ENCODE assay signal across 1 cellular context in the genomic region with DNA sequence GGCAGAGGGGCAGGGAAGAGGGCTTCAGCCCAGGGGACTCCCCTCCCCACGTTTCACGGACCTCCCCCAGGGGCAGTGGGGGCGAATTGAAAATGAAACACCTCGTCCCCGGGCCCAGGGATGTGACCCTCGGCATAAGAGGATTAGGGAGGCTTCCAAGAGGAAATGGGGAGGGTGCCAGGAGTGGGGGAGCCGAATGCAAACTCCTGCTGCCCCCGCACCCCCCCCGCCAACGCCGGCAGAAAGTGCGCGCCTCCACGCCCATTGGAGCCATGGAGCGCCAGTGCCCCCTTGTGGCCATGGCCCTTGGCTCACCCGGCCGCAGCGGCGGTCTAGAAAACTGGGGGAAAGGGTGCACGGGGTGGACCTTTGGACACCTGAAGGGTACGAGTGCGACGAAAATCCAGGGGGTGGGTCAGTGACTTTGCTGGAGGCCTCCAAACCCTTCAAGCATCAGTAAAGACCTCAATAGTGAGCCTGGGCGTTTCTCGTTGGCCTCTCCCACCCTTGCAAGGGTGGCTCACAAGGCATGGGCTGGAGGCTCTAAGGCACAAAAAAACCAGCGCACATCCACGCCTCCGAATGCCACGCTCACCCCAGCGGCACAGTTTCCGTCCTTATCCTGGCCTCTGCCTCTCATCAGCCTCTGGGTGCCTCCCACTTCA.
TF ChIP-seq lines count a peak whose summit lies in the region.

No MANE protein-coding gene starts in this region.

TF ChIP-seq in HEK293, 187 proteins besides CTCF, POLR2A, EP300 and RAD21 (continued from another document):
- no peak for TF ChIP-seq ZNF133 (tag by site-specific recombination; IDR thresholded peaks at IDR 0.05)
- TF ChIP-seq ZFP41 (tag by site-specific recombination; IDR thresholded peaks at IDR 0.05; ENCODE audit: borderline replicate concordance) = no peak
- peak; percentile 52 for TF ChIP-seq KLF9 (tag by site-specific recombination; IDR thresholded peaks at IDR 0.05; ENCODE audit: low read depth)
- TF ChIP-seq, protein P1, sequence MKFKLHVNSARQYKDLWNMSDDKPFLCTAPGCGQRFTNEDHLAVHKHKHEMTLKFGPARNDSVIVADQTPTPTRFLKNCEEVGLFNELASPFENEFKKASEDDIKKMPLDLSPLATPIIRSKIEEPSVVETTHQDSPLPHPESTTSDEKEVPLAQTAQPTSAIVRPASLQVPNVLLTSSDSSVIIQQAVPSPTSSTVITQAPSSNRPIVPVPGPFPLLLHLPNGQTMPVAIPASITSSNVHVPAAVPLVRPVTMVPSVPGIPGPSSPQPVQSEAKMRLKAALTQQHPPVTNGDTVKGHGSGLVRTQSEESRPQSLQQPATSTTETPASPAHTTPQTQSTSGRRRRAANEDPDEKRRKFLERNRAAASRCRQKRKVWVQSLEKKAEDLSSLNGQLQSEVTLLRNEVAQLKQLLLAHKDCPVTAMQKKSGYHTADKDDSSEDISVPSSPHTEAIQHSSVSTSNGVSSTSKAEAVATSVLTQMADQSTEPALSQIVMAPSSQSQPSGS (tag by site-specific recombination; IDR thresholded peaks at IDR 0.05; ENCODE audit: low read depth) = no peak
- 0 out of 2 replicates have a peak, but pooled peaks have one; percentile 3 for TF ChIP-seq SP2 (tag by site-specific recombination; IDR thresholded peaks at IDR 0.05)
- TF ChIP-seq ZNF623 (tag by site-specific recombination; IDR thresholded peaks at IDR 0.05) = no peak
- TF ChIP-seq, protein P2, sequence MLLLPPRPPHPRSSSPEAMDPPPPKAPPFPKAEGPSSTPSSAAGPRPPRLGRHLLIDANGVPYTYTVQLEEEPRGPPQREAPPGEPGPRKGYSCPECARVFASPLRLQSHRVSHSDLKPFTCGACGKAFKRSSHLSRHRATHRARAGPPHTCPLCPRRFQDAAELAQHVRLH (tag by site-specific recombination; IDR thresholded peaks at IDR 0.05) = no peak
- no peak for TF ChIP-seq ZNF792 (tag by site-specific recombination; IDR thresholded peaks at IDR 0.05)
- TF ChIP-seq, protein P3, sequence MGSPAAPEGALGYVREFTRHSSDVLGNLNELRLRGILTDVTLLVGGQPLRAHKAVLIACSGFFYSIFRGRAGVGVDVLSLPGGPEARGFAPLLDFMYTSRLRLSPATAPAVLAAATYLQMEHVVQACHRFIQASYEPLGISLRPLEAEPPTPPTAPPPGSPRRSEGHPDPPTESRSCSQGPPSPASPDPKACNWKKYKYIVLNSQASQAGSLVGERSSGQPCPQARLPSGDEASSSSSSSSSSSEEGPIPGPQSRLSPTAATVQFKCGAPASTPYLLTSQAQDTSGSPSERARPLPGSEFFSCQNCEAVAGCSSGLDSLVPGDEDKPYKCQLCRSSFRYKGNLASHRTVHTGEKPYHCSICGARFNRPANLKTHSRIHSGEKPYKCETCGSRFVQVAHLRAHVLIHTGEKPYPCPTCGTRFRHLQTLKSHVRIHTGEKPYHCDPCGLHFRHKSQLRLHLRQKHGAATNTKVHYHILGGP (tag by site-specific recombination; IDR thresholded peaks at IDR 0.05) = no peak
- TF ChIP-seq, protein P4, sequence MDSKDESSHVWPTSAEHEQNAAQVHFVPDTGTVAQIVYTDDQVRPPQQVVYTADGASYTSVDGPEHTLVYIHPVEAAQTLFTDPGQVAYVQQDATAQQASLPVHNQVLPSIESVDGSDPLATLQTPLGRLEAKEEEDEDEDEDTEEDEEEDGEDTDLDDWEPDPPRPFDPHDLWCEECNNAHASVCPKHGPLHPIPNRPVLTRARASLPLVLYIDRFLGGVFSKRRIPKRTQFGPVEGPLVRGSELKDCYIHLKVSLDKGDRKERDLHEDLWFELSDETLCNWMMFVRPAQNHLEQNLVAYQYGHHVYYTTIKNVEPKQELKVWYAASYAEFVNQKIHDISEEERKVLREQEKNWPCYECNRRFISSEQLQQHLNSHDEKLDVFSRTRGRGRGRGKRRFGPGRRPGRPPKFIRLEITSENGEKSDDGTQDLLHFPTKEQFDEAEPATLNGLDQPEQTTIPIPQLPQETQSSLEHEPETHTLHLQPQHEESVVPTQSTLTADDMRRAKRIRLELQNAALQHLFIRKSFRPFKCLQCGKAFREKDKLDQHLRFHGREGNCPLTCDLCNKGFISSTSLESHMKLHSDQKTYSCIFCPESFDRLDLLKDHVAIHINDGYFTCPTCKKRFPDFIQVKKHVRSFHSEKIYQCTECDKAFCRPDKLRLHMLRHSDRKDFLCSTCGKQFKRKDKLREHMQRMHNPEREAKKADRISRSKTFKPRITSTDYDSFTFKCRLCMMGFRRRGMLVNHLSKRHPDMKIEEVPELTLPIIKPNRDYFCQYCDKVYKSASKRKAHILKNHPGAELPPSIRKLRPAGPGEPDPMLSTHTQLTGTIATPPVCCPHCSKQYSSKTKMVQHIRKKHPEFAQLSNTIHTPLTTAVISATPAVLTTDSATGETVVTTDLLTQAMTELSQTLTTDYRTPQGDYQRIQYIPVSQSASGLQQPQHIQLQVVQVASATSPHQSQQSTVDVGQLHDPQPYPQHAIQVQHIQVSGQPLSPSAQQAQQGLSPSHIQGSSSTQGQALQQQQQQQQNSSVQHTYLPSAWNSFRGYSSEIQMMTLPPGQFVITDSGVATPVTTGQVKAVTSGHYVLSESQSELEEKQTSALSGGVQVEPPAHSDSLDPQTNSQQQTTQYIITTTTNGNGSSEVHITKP (tag by site-specific recombination; IDR thresholded peaks at IDR 0.05) = peak; percentile 59
- 0 out of 2 replicates have a peak, but pooled peaks have one; percentile 74 for TF ChIP-seq ZSCAN30 (tag by site-specific recombination; IDR thresholded peaks at IDR 0.05)
- TF ChIP-seq, protein P5, sequence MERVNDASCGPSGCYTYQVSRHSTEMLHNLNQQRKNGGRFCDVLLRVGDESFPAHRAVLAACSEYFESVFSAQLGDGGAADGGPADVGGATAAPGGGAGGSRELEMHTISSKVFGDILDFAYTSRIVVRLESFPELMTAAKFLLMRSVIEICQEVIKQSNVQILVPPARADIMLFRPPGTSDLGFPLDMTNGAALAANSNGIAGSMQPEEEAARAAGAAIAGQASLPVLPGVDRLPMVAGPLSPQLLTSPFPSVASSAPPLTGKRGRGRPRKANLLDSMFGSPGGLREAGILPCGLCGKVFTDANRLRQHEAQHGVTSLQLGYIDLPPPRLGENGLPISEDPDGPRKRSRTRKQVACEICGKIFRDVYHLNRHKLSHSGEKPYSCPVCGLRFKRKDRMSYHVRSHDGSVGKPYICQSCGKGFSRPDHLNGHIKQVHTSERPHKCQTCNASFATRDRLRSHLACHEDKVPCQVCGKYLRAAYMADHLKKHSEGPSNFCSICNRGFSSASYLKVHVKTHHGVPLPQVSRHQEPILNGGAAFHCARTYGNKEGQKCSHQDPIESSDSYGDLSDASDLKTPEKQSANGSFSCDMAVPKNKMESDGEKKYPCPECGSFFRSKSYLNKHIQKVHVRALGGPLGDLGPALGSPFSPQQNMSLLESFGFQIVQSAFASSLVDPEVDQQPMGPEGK (tag by site-specific recombination; IDR thresholded peaks at IDR 0.05) = peak; percentile 94
- TF ChIP-seq ZNF677 (tag by site-specific recombination; IDR thresholded peaks at IDR 0.05) = no peak
- TF ChIP-seq, protein P6, sequence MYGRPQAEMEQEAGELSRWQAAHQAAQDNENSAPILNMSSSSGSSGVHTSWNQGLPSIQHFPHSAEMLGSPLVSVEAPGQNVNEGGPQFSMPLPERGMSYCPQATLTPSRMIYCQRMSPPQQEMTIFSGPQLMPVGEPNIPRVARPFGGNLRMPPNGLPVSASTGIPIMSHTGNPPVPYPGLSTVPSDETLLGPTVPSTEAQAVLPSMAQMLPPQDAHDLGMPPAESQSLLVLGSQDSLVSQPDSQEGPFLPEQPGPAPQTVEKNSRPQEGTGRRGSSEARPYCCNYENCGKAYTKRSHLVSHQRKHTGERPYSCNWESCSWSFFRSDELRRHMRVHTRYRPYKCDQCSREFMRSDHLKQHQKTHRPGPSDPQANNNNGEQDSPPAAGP (tag by site-specific recombination; IDR thresholded peaks at IDR 0.05) = no peak; the same call in none of the 2 replicates
- TF ChIP-seq, protein P7, sequence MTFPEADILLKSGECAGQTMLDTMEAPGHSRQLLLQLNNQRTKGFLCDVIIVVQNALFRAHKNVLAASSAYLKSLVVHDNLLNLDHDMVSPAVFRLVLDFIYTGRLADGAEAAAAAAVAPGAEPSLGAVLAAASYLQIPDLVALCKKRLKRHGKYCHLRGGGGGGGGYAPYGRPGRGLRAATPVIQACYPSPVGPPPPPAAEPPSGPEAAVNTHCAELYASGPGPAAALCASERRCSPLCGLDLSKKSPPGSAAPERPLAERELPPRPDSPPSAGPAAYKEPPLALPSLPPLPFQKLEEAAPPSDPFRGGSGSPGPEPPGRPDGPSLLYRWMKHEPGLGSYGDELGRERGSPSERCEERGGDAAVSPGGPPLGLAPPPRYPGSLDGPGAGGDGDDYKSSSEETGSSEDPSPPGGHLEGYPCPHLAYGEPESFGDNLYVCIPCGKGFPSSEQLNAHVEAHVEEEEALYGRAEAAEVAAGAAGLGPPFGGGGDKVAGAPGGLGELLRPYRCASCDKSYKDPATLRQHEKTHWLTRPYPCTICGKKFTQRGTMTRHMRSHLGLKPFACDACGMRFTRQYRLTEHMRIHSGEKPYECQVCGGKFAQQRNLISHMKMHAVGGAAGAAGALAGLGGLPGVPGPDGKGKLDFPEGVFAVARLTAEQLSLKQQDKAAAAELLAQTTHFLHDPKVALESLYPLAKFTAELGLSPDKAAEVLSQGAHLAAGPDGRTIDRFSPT (tag by site-specific recombination; IDR thresholded peaks at IDR 0.05) = no peak
- TF ChIP-seq ZNF140 (tag by site-specific recombination; IDR thresholded peaks at IDR 0.05) = no peak
- TF ChIP-seq ZNF292 (tag by site-specific recombination; IDR thresholded peaks at IDR 0.05; ENCODE audit: borderline replicate concordance, low read depth) = no peak
- peak; percentile 24; the same call in 1 of the 2 replicates for TF ChIP-seq BCL11B (tag by site-specific recombination; IDR thresholded peaks at IDR 0.05; ENCODE audit: low read depth)
